ENCODE assay signal across 18 cellular contexts in genomic region chr15:63347074-63347859, GRCh38. TPM values are rescaled to one million over a fixed set of nuclear protein-coding genes. Genes with fewer than 3 reads are reported as not detected.
DNase-seq lines count a peak whose midpoint lies in the region; ATAC-seq and TF ChIP-seq lines count a peak whose summit lies in the region.
"Had no signal": no experiment of that assay in that cellular context is flagged by ENCODE, and none has a peak within 500 bp of the region (broad histone marks: within the 10 kb centered on the region; RNA-seq: fewer than 3 reads in every experiment).

No MANE protein-coding gene starts in this region.

- H3K27me3 ChIP-seq in vagina = no peaks in the 10 kb centered on the region
- H3K27me3 ChIP-seq: cardiac muscle cell, tibial artery had no signal

- H3K36me3 Mint-ChIP-seq in naive thymus-derived CD8-positive, alpha-beta T cell = no peaks in the 10 kb centered on the region
- H3K36me3 Mint-ChIP-seq: activated naive CD4-positive, alpha-beta T cell treated with anti-CD3 and anti-CD28 coated beads, Interleukin-2, amount 50 U/mL, for 24 hours; CD8-positive, alpha-beta T cell; immature natural killer cell had no signal

- no peak overlapping the region for H3K4me3 ChIP-seq in fibroblast of the aortic adventitia (ENCODE audit: low read depth, low read length)
- no peak overlapping the region for H3K4me3 ChIP-seq in vagina
- H3K4me3 ChIP-seq: cardiac muscle cell, tibial artery had no signal

- H3K27me3 Mint-ChIP-seq in naive thymus-derived CD8-positive, alpha-beta T cell = peaks cover 0 to 8% (median 0%) of the 10 kb centered on the region in 5 donors
- H3K27me3 Mint-ChIP-seq: activated naive CD4-positive, alpha-beta T cell treated with anti-CD3 and anti-CD28 coated beads, Interleukin-2, amount 50 U/mL, for 24 hours had no signal

- H3K4me3 Mint-ChIP-seq in naive thymus-derived CD8-positive, alpha-beta T cell = no peak overlapping the region
- H3K4me3 Mint-ChIP-seq: activated CD4-positive, alpha-beta T cell treated with anti-CD3 and anti-CD28 coated beads, Interleukin-2, amount 10 ng/mL, durations not matched to agents 24 days and 14 days; activated naive CD4-positive, alpha-beta T cell treated with anti-CD3 and anti-CD28 coated beads, Interleukin-2, amount 50 U/mL, for 24 hours; CD8-positive, alpha-beta T cell; immature natural killer cell had no signal

- H3K27ac ChIP-seq in vagina = peak overlapping the region; percentile 73
- H3K27ac ChIP-seq: cardiac muscle cell, tibial artery had no signal

- intact Hi-C loops in vagina (cut with DNase I) = no loop called here

- no peaks in the 10 kb centered on the region for H3K9me3 ChIP-seq in vagina
- H3K9me3 ChIP-seq: tibial artery had no signal

- peaks cover 64% of the 10 kb centered on the region for H3K4me1 ChIP-seq in vagina

- peaks cover 0 to 13% (median under 1%) of the 10 kb centered on the region in 4 donors for H3K4me1 Mint-ChIP-seq in naive thymus-derived CD8-positive, alpha-beta T cell
- H3K4me1 Mint-ChIP-seq: activated naive CD4-positive, alpha-beta T cell treated with anti-CD3 and anti-CD28 coated beads, Interleukin-2, amount 50 U/mL, for 24 hours; immature natural killer cell had no signal

- DNase-seq in NOMO-1 treated with DMSO at 0.1 percent for 48 hours (lab: John Stamatoyannopoulos, UW; ENCODE audit: unreplicated experiment) = peak; percentile 19
- DNase-seq in NOMO-1 (lab: John Stamatoyannopoulos, UW; ENCODE audit: unreplicated experiment in 2 of 2) = no peak
- peak; percentile 48 for DNase-seq in fibroblast of the aortic adventitia (ENCODE audit: low read depth)
- DNase-seq in vagina (ENCODE audit: extremely low spot score in 2 of 2) = no peak
- DNase-seq in naive thymus-derived CD8-positive, alpha-beta T cell = no peak
- no peak for DNase-seq in anterior cingulate cortex (lab: John Stamatoyannopoulos, UW)
- DNase-seq: 8988T; activated CD4-positive, alpha-beta T cell treated with anti-CD3 and anti-CD28 coated beads, Interleukin-2, amount 10 ng/mL, durations not matched to agents 24 days and 14 days; CD8-positive, alpha-beta T cell; immature natural killer cell; NCI-H82; SHP77 treated with DMSO at 0.1 percent for 48 hours; tibial artery had no signal

- ATAC-seq in SK-N-SH treated with all-trans-retinoic acid at 6 μM for 48 hours (no peak), HG03175 (IDR thresholded peaks at IDR 0.05; ENCODE audit: unreplicated experiment) (no peak)
- ATAC-seq in naive thymus-derived CD8-positive, alpha-beta T cell = no peak
- ATAC-seq: CD8-positive, alpha-beta T cell; sciatic nerve had no signal

- no peak for TF ChIP-seq POLR2A in vagina (IDR thresholded peaks at IDR 0.05)

- no peak overlapping the region for H3K27ac Mint-ChIP-seq in naive thymus-derived CD8-positive, alpha-beta T cell
- H3K27ac Mint-ChIP-seq: activated CD4-positive, alpha-beta T cell treated with anti-CD3 and anti-CD28 coated beads, Interleukin-2, amount 10 ng/mL, durations not matched to agents 24 days and 14 days; activated naive CD4-positive, alpha-beta T cell treated with anti-CD3 and anti-CD28 coated beads, Interleukin-2, amount 50 U/mL, for 24 hours; CD8-positive, alpha-beta T cell; immature natural killer cell had no signal

- TF ChIP-seq CTCF in fibroblast of the aortic adventitia (IDR thresholded peaks at IDR 0.05; ENCODE audit: insufficient read depth, low read length) (no peak), vagina (IDR thresholded peaks at IDR 0.05) (no peak)

- peaks cover 0 to 4% of the 10 kb centered on the region in 2 donors for H3K36me3 ChIP-seq in vagina
- H3K36me3 ChIP-seq: cardiac muscle cell, tibial artery had no signal

- no peaks in the 10 kb centered on the region for H3K9me3 Mint-ChIP-seq in naive thymus-derived CD8-positive, alpha-beta T cell
- H3K9me3 Mint-ChIP-seq: activated CD4-positive, alpha-beta T cell treated with anti-CD3 and anti-CD28 coated beads, Interleukin-2, amount 10 ng/mL, durations not matched to agents 24 days and 14 days; activated naive CD4-positive, alpha-beta T cell treated with anti-CD3 and anti-CD28 coated beads, Interleukin-2, amount 50 U/mL, for 24 hours; CD8-positive, alpha-beta T cell; immature natural killer cell had no signal

- POLR2A ChIA-PET in naive thymus-derived CD8-positive, alpha-beta T cell (lab: Charles Lee) = no interaction called here

TF ChIP-seq in SK-N-SH treated with all-trans-retinoic acid at 6 μM for 48 hours, 23 proteins besides CTCF, POLR2A, EP300 and RAD21:
- 0 out of 2 replicates have a peak, but pooled peaks have one; percentile 21 for TF ChIP-seq ISL1 (CRISPR knock-in tag; IDR thresholded peaks at IDR 0.05)
- no peak for TF ChIP-seq ZFP3 (CRISPR knock-in tag; IDR thresholded peaks at IDR 0.05)
- peak; percentile 44; the same call in 1 of the 2 replicates for TF ChIP-seq TCF4 (CRISPR knock-in tag; IDR thresholded peaks at IDR 0.05; ENCODE audit: borderline replicate concordance)
- TF ChIP-seq TOX (CRISPR knock-in tag; IDR thresholded peaks at IDR 0.05; ENCODE audit: borderline replicate concordance) = no peak
- no peak for TF ChIP-seq GLIS3 (CRISPR knock-in tag; IDR thresholded peaks at IDR 0.05)
- TF ChIP-seq ZFP30 (CRISPR knock-in tag; IDR thresholded peaks at IDR 0.05) = no peak
- TF ChIP-seq CSDC2 (CRISPR knock-in tag; IDR thresholded peaks at IDR 0.05) = no peak
- TF ChIP-seq SNAI2 (CRISPR knock-in tag; IDR thresholded peaks at IDR 0.05) = no peak

RNA-seq across cellular contexts. Expression of gene CA12, which starts 34.4 kb away (rescaled TPM):
- total RNA-seq in fibroblast of the aortic adventitia (ENCODE audit: low replicate concordance) (21.5 and 174 TPM in 2 replicates), vagina (89.6 TPM)
- not detected for total RNA-seq in naive thymus-derived CD8-positive, alpha-beta T cell
- not detected for polyA plus RNA-seq in naive thymus-derived CD8-positive, alpha-beta T cell
- total RNA-seq: CD8-positive, alpha-beta T cell had no signal
- polyA plus RNA-seq: cardiac muscle cell, immature natural killer cell had no signal

Comparison
In these comparisons a context has a peak if more than half of its experiments do, and no peak if none do; other contexts are left out.
1. DNase-seq: peak in NOMO-1 treated with DMSO at 0.1 percent for 48 hours (single experiment) and fibroblast of the aortic adventitia (single experiment); none in NOMO-1 (0 of 2), vagina (0 of 2), naive thymus-derived CD8-positive, alpha-beta T cell (0 of 10) and anterior cingulate cortex (0 of 58).
2. RNA of gene CA12, which starts 34.4 kb away (total RNA-seq): 21.5 to 174 TPM in fibroblast of the aortic adventitia and 89.6 TPM in vagina (single experiment); not detected in naive thymus-derived CD8-positive, alpha-beta T cell; every median in the first group is over 10 times any median in the second.